ENCODE assay signal across 11 cellular contexts in the genomic region with DNA sequence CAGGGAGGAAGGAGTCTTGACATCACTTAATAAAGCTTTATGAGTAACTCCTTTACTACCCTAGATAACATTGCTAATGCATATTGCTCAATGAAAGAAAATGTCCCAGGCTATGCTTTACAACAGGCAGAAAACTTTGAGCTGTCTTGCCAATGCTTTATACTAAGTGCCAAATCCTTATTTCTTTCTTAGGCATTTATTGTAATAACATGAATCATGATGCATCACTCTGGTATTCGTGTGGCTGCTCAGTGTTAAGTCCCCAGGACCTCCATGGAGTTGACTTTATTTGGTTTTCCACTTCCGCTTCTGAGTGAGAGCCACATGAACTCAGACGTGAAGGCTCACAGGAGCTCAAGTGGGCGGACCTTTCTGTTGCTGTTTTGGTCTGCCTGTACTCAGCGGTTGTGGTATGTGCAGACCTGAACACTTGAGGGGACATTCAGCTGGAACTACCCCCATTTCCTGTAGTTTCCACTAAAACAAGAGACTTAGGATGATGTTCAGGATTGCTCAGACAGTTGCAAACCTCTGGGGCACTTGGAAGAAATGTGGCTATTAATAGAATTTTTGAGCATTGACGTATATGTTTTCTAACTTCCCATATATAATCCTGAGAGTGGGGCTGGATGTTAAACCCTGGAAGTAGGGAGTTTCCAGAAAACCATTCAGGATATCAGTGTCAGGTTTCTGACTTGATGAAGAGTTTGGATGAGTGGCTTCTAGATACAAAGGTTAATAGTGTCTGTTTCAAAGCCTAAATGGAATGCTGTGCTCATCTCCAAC.
DNase-seq lines count a peak whose midpoint lies in the region; ATAC-seq and TF ChIP-seq lines count a peak whose summit lies in the region.
"Had no signal": no experiment of that assay in that cellular context is flagged by ENCODE, and none has a peak within 500 bp of the region (broad histone marks: within the 10 kb centered on the region; RNA-seq: fewer than 3 reads in every experiment).

No MANE protein-coding gene starts in this region.

- H3K36me3 Mint-ChIP-seq in progenitor cell of endocrine pancreas (ENCODE audit: insufficient read depth) = peaks cover 3% of the 10 kb centered on the region
- no peaks in the 10 kb centered on the region for H3K36me3 Mint-ChIP-seq in activated CD8-positive, alpha-beta T cell treated with anti-CD3 and anti-CD28 coated beads, Interleukin-2, amount 10 ng/mL, durations not matched to agents 7 days and 5 days (ENCODE audit: low read depth)
- H3K36me3 Mint-ChIP-seq: memory B cell had no signal

- WGBS in mammary epithelial cell (ENCODE audit: low coverage, missing lambda C conversion rate) = 7% methylated on average over 6 of the region's 6 CpGs

- H2AFZ ChIP-seq in ACC112 (ENCODE audit: low read length, unreplicated experiment) (peak overlapping the region; percentile 16), mammary epithelial cell (ENCODE audit: low read depth, low read length) (peak overlapping the region; percentile 31)

- H4K20me1 ChIP-seq in mammary epithelial cell (ENCODE audit: insufficient read depth, low read length) = no peaks in the 10 kb centered on the region

- no peak overlapping the region for H3K4me3 ChIP-seq in ACC112 (ENCODE audit: low read depth, low read length)
- no peak overlapping the region for H3K4me3 ChIP-seq in mammary epithelial cell (replicated peaks in 1 of 3; ENCODE audit: insufficient read depth in 1 of 3, low read depth in 2 of 3, low read length in 3 of 3)

- DNase-seq in HS-5 (ENCODE audit: low read depth) (peak; percentile 99), mammary epithelial cell (peak; percentile 97), left lobe of liver (ENCODE audit: low spot score) (no peak), SHP77 treated with DMSO at 0.1 percent for 48 hours (lab: John Stamatoyannopoulos, UW) (no peak), progenitor cell of endocrine pancreas (ENCODE audit: low spot score, unreplicated experiment) (no peak)
- DNase-seq in activated CD4-positive, alpha-beta T cell treated with anti-CD3 and anti-CD28 coated beads, Interleukin-2, amount 50 U/mL, for 48 hours = no peak
- no peak for DNase-seq in activated CD8-positive, alpha-beta T cell treated with anti-CD3 and anti-CD28 coated beads, Interleukin-2, amount 10 ng/mL, durations not matched to agents 7 days and 5 days
- DNase-seq: NCI-H510A treated with DMSO at 0.1 percent for 48 hours had no signal

- in situ Hi-C loops in mammary epithelial cell (cut with MboI; ENCODE audit: low sequenced_read_pairs in 2 of 2) = no loop called here

- no peak overlapping the region for H3K27ac Mint-ChIP-seq in progenitor cell of endocrine pancreas
- H3K27ac Mint-ChIP-seq in activated CD8-positive, alpha-beta T cell treated with anti-CD3 and anti-CD28 coated beads, Interleukin-2, amount 10 ng/mL, durations not matched to agents 7 days and 5 days = no peak overlapping the region
- H3K27ac Mint-ChIP-seq: activated T-helper 1 cell treated with anti-CD3 and anti-CD28 coated beads, Interleukin-12 subunit alpha, Interleukin-12 subunit beta, Interleukin-2, Interleukin-4 antibody, amounts not matched to agents 30 ng/mL and 10 ng/mL and 1 ng/mL, durations not matched to agents 14 hours and 24 hours and 36 hours; memory B cell had no signal

- peaks cover 47% of the 10 kb centered on the region for H3K4me1 ChIP-seq in ACC112 (ENCODE audit: control insufficient read depth, insufficient read depth, low read length, unreplicated experiment)
- H3K4me1 ChIP-seq in mammary epithelial cell (ENCODE audit: insufficient read depth, low read length) = peaks cover 51% of the 10 kb centered on the region

- TF ChIP-seq CTCF in mammary epithelial cell (conservative IDR thresholded peaks at IDR 0.05 in 1 of 2, IDR thresholded peaks at IDR 0.05 in 1 of 2; ENCODE audit: extremely low read depth in 1 of 2, insufficient read depth in 1 of 2, low read depth in 1 of 2, low read length in 2 of 2) = no peak
- no peak for TF ChIP-seq CTCF in progenitor cell of endocrine pancreas (IDR thresholded peaks at IDR 0.05; ENCODE audit: unreplicated experiment)

- dilution Hi-C loops in mammary epithelial cell (cut with HindIII; ENCODE audit: low sequenced_read_pairs) = no loop called here

- peak overlapping the region; percentile 99 for H3K27ac ChIP-seq in ACC112 (ENCODE audit: low read depth, low read length)
- peak overlapping the region; percentile 80 for H3K27ac ChIP-seq in mammary epithelial cell (ENCODE audit: insufficient read depth, low read depth, low read length)

- peaks cover 24% of the 10 kb centered on the region for H3K4me1 Mint-ChIP-seq in progenitor cell of endocrine pancreas (ENCODE audit: low read depth)
- peaks cover 7% of the 10 kb centered on the region for H3K4me1 Mint-ChIP-seq in activated CD8-positive, alpha-beta T cell treated with anti-CD3 and anti-CD28 coated beads, Interleukin-2, amount 10 ng/mL, durations not matched to agents 7 days and 5 days (ENCODE audit: low read depth)
- H3K4me1 Mint-ChIP-seq: memory B cell had no signal

- H3K36me3 ChIP-seq in ACC112 (ENCODE audit: insufficient read depth, low read length) = peaks cover 18% of the 10 kb centered on the region
- H3K36me3 ChIP-seq in mammary epithelial cell (ENCODE audit: insufficient read depth, low read length) = no peaks in the 10 kb centered on the region

- H3K27me3 ChIP-seq in ACC112 (ENCODE audit: insufficient read depth, low read length) (no peaks in the 10 kb centered on the region), mammary epithelial cell (ENCODE audit: insufficient read depth, low read length) (no peaks in the 10 kb centered on the region)

- POLR2A ChIA-PET in activated CD8-positive, alpha-beta T cell treated with anti-CD3 and anti-CD28 coated beads, Interleukin-2, amount 10 ng/mL, durations not matched to agents 7 days and 5 days (lab: Charles Lee) = no interaction called here

- peak; percentile 39 for ATAC-seq in left lobe of liver
- no peak for ATAC-seq in activated CD8-positive, alpha-beta T cell treated with anti-CD3 and anti-CD28 coated beads, Interleukin-2, amount 10 ng/mL, durations not matched to agents 7 days and 5 days

- TSS peak; percentile 73 for BruUV-seq in mammary epithelial cell (replicated peaks; lab: Mats Ljungman, UMichigan)

- CTCF ChIA-PET in mammary epithelial cell (lab: Charles Lee; ENCODE audit: low non-redundant PET) = interaction anchor here (0.5 to 0.6 kb wide), 2 partner anchors 106 to 1684 kb away, joined by 4 read pairs; no protein-coding TSS in a partner anchor
- CTCF ChIA-PET in activated CD8-positive, alpha-beta T cell treated with anti-CD3 and anti-CD28 coated beads, Interleukin-2, amount 10 ng/mL, durations not matched to agents 7 days and 5 days (lab: Charles Lee) = no interaction called here

- no peak overlapping the region for H3K4me3 Mint-ChIP-seq in progenitor cell of endocrine pancreas (ENCODE audit: low read depth)
- no peak overlapping the region for H3K4me3 Mint-ChIP-seq in activated CD8-positive, alpha-beta T cell treated with anti-CD3 and anti-CD28 coated beads, Interleukin-2, amount 10 ng/mL, durations not matched to agents 7 days and 5 days
- H3K4me3 Mint-ChIP-seq: activated T-helper 1 cell treated with anti-CD3 and anti-CD28 coated beads, Interleukin-12 subunit alpha, Interleukin-12 subunit beta, Interleukin-2, Interleukin-4 antibody, amounts not matched to agents 30 ng/mL and 10 ng/mL and 1 ng/mL, durations not matched to agents 14 hours and 24 hours and 36 hours; memory B cell had no signal

- H3K9ac ChIP-seq in mammary epithelial cell (ENCODE audit: insufficient read depth, low read length) = peak overlapping the region; percentile 41

- peak overlapping the region; percentile 68 for H3K4me2 ChIP-seq in mammary epithelial cell (ENCODE audit: insufficient read depth, low read depth, low read length)

- intact Hi-C loops in mammary epithelial cell (cut with micrococcal nuclease) = loop anchor here (5.0 kb wide), 1 partner anchor 135 kb away; no protein-coding TSS in a partner anchor

- H3K9me3 ChIP-seq in mammary epithelial cell (replicated peaks; ENCODE audit: insufficient read depth, low read length) = peaks cover 21% of the 10 kb centered on the region

- no peaks in the 10 kb centered on the region for H3K79me2 ChIP-seq in ACC112 (ENCODE audit: control insufficient read depth, insufficient read depth, low read length, unreplicated experiment)
- no peaks in the 10 kb centered on the region for H3K79me2 ChIP-seq in mammary epithelial cell (ENCODE audit: insufficient read depth, low read length)

- no peaks in the 10 kb centered on the region for H3K27me3 Mint-ChIP-seq in progenitor cell of endocrine pancreas
- no peaks in the 10 kb centered on the region for H3K27me3 Mint-ChIP-seq in activated CD8-positive, alpha-beta T cell treated with anti-CD3 and anti-CD28 coated beads, Interleukin-2, amount 10 ng/mL, durations not matched to agents 7 days and 5 days (ENCODE audit: low read depth)
- H3K27me3 Mint-ChIP-seq: memory B cell had no signal

- H3K9me3 Mint-ChIP-seq in progenitor cell of endocrine pancreas (ENCODE audit: low read depth) = peaks cover 18% of the 10 kb centered on the region
- H3K9me3 Mint-ChIP-seq in activated CD8-positive, alpha-beta T cell treated with anti-CD3 and anti-CD28 coated beads, Interleukin-2, amount 10 ng/mL, durations not matched to agents 7 days and 5 days (ENCODE audit: insufficient read depth) = peaks cover 14% of the 10 kb centered on the region

Comparison
In these comparisons a context has a peak if more than half of its experiments do, and no peak if none do; other contexts are left out.
1. DNase-seq: peak in HS-5 (single experiment) and mammary epithelial cell (single experiment); none in left lobe of liver (single experiment), SHP77 treated with DMSO at 0.1 percent for 48 hours (single experiment), activated CD4-positive, alpha-beta T cell treated with anti-CD3 and anti-CD28 coated beads, Interleukin-2, amount 50 U/mL, for 48 hours (0 of 2), progenitor cell of endocrine pancreas (single experiment) and activated CD8-positive, alpha-beta T cell treated with anti-CD3 and anti-CD28 coated beads, Interleukin-2, amount 10 ng/mL, durations not matched to agents 7 days and 5 days (single experiment).